8 cellular contexts compared by ENCODE assay signal in the genomic region with DNA sequence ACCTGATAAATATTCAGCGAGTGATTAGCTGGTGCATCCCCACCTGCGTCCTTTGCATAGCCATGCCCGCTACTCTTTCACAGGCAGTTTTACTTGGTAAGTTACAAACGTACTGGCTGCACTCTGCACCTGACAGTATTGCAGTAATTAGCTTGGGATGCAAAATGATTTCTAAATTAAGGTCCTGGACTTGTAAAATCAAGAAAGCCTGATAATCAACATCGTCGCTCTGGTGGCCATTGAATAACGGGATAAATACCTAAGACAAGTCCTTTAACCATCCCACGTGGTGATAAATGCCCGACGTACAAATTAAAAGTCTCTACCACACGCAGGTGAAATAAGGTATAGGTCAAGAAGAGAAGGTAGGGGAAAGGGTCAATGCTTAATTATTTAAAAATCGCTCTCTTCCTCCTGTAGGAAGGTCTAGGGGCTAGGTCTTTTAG. TPM values are rescaled to one million over a fixed set of nuclear protein-coding genes. Genes with fewer than 3 reads are reported as not detected.
DNase-seq lines count a peak whose midpoint lies in the region; ATAC-seq, FAIRE-seq and TF ChIP-seq lines count a peak whose summit lies in the region.

No MANE protein-coding gene starts in this region.

- H3K4me1 Mint-ChIP-seq in Caco-2 (ENCODE audit: low read depth, unreplicated experiment): peaks cover 14% of the 10 kb centered on the region

- DNase-seq in Caco-2 (no peak), epithelial cell of esophagus (ENCODE audit: low read depth) (no peak), ovary (no peak), head of caudate nucleus (no peak), cerebellum (ENCODE audit: low spot score) (no peak), urothelium cell line (ENCODE audit: low spot score) (no peak)

- no peak for TF ChIP-seq EP300 in ovary (IDR thresholded peaks at IDR 0.05)

- no peaks in the 10 kb centered on the region for H3K79me2 ChIP-seq in OCI-LY3 (ENCODE audit: low read length)

- H3K36me3 Mint-ChIP-seq in Caco-2 (ENCODE audit: insufficient read depth, unreplicated experiment): peaks cover 3% of the 10 kb centered on the region

- intact Hi-C loops in Caco-2 (cut with micrococcal nuclease; ENCODE audit: unreplicated experiment) (loop anchor here (5.0 kb wide), 1 partner anchor 44 kb away; no protein-coding TSS in a partner anchor), ovary (cut with DNase I) (loop anchor here in 2 of 4 donors (5.0 to 10.0 kb wide), 2 partner anchors 243 to 271 kb away; no protein-coding TSS in a partner anchor), head of caudate nucleus (cut with DNase I) (no loop called here)

- POLR2A ChIA-PET in Caco-2 (lab: Charles Lee): no interaction called here

- H2AFZ ChIP-seq in OCI-LY3 (ENCODE audit: low read depth, low read length): peak overlapping the region; percentile 80

- peak overlapping the region; percentile 64 for H3K9ac ChIP-seq in OCI-LY3 (ENCODE audit: low read length)

- H3K27ac Mint-ChIP-seq in Caco-2 (ENCODE audit: unreplicated experiment): peak overlapping the region; percentile 82

- no peaks in the 10 kb centered on the region; the same call in 1 of the 2 replicates for H4K20me1 ChIP-seq in OCI-LY3 (ENCODE audit: insufficient read depth, low read length)

- H3K36me3 ChIP-seq in Caco-2 (ENCODE audit: control insufficient read depth, insufficient read depth, low read length) (no peaks in the 10 kb centered on the region), OCI-LY3 (replicated peaks; ENCODE audit: low read depth, low read length) (no peaks in the 10 kb centered on the region), ovary (no peaks in the 10 kb centered on the region)

- no peak overlapping the region for H3K27ac ChIP-seq in OCI-LY3 (ENCODE audit: low read length)
- peak overlapping the region in 1 of 2 donors; percentile 87 for H3K27ac ChIP-seq in ovary

- TF ChIP-seq POLR2A in ovary (IDR thresholded peaks at IDR 0.05): no peak

- ATAC-seq in HG02981 (IDR thresholded peaks at IDR 0.05; ENCODE audit: unreplicated experiment): no peak

- CTCF ChIA-PET in Caco-2 (lab: Charles Lee): interaction anchor here (0.9 kb wide), 1 partner anchor 25 kb away, joined by 3 read pairs; no protein-coding TSS in a partner anchor

- H3K4me3 ChIP-seq in Caco-2 (ENCODE audit: low read depth, low read length) (peak overlapping the region; percentile 89), OCI-LY3 (ENCODE audit: low read length) (peak overlapping the region; percentile 91), epithelial cell of esophagus (ENCODE audit: low read length) (peak overlapping the region; percentile 65), ovary (peak overlapping the region; percentile 96)

- BruUV-seq in Caco-2 (replicated peaks; lab: Mats Ljungman, UMichigan): TSS peak; percentile 64

- H3K4me2 ChIP-seq in OCI-LY3 (ENCODE audit: low read length): peak overlapping the region; percentile 94

- H3K4me3 Mint-ChIP-seq in Caco-2 (ENCODE audit: unreplicated experiment): peak overlapping the region; percentile 92

- 40 to 57% (median 48%) methylated on average over 12 of the region's 12 CpGs for WGBS in ovary, 3 donors

- H3K9me3 ChIP-seq in Caco-2 (no peaks in the 10 kb centered on the region), OCI-LY3 (ENCODE audit: insufficient read depth, low read length) (no peaks in the 10 kb centered on the region), ovary (no peaks in the 10 kb centered on the region)

- no peak for FAIRE-seq in urothelium cell line (lab: Jason Lieb, UNC)

- H3K27me3 Mint-ChIP-seq in Caco-2 (ENCODE audit: insufficient read depth, unreplicated experiment): no peaks in the 10 kb centered on the region

- H3K9me3 Mint-ChIP-seq in Caco-2 (ENCODE audit: unreplicated experiment): no peaks in the 10 kb centered on the region

- TF ChIP-seq CTCF in Caco-2 (IDR thresholded peaks at IDR 0.05; ENCODE audit: insufficient read depth in 1 of 2, low read depth in 1 of 2, low read length in 1 of 2, severe bottlenecking in 1 of 2, unreplicated experiment in 1 of 2): no peak
- TF ChIP-seq CTCF in OCI-LY3 (IDR thresholded peaks at IDR 0.05; ENCODE audit: low read depth, low read length): no peak
- TF ChIP-seq CTCF in epithelial cell of esophagus (IDR thresholded peaks at IDR 0.05; ENCODE audit: insufficient read depth, low read depth, low read length, missing control alignments): no peak
- no peak for TF ChIP-seq CTCF in ovary (IDR thresholded peaks at IDR 0.05)

- no peaks in the 10 kb centered on the region for H3K27me3 ChIP-seq in Caco-2 (replicated peaks; ENCODE audit: control insufficient read depth, insufficient read depth, low read length)
- H3K27me3 ChIP-seq in OCI-LY3 (ENCODE audit: low read depth, low read length): peaks cover 30% of the 10 kb centered on the region
- no peaks in the 10 kb centered on the region for H3K27me3 ChIP-seq in ovary

- H3K4me1 ChIP-seq in Caco-2: peaks cover 1% of the 10 kb centered on the region; the same call in 1 of the 2 replicates
- H3K4me1 ChIP-seq in OCI-LY3 (ENCODE audit: low read length): peaks cover 10% of the 10 kb centered on the region
- H3K4me1 ChIP-seq in ovary (ENCODE audit: insufficient read depth): peaks cover 6% of the 10 kb centered on the region

RNA-seq across cellular contexts. Expression of a gene that starts 1.0 kb away (rescaled TPM):
- 29.6 and 34.7 TPM in 2 replicates for total RNA-seq in Caco-2 (2022)
- 10 to 100 TPM; 22.3 to 67.6 (median 45.0) TPM for total RNA-seq in ovary
- 10 to 100 TPM in 1 of 2 donors, 1 to 10 TPM in 1; 9.1 to 34.4 TPM for polyA plus RNA-seq in ovary
- 38.7 TPM for total RNA-seq in cerebellum
